10 cellular contexts compared by ENCODE assay signal in the genomic region with DNA sequence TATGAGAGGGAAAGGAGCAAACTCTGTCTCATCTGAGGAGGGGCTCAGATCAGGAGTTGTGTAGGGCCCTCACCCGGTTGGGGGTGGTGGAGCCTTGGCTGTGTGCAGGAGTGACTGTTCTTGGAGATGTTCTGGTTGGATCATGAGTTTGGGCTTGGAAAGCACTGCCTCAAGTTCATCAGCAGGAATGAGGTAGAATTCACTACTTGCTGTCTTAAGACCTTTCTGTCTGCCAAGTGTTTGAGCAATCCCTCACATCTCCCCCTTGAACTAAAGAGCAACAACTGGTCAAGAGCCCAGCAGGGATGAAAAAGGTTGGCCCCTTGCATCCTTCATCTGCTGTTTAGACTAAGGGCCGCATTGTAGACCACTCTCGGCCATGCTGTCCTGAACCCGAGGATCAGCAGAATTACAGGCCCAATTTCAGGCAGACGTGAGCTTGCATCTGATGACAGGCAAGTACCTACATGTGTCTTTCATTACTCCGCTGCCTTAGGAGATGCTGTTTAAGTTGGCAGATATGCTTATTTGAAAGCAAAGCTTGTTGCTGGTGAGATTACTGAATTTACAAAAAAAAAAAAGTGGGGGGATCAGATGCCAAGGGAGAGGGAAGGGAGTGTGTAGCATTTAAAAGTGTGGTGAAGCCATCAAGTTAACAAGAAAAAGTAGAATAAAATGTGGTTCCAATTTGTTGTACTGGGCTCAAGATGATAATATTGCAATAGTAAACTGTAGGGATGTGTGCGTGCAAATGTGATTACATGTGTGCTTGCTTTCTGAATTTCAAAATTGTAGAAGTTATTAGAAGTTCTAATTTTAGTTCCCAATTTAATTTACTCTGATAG. TPM values are rescaled to one million over a fixed set of nuclear protein-coding genes. Genes with fewer than 3 reads are reported as not detected.
DNase-seq lines count a peak whose midpoint lies in the region; ATAC-seq and TF ChIP-seq lines count a peak whose summit lies in the region.
"Had no signal": no experiment of that assay in that cellular context is flagged by ENCODE, and none has a peak within 500 bp of the region (broad histone marks: within the 10 kb centered on the region; RNA-seq: fewer than 3 reads in every experiment).

No MANE protein-coding gene starts in this region.

- H3K27me3 ChIP-seq in DND-41 (ENCODE audit: insufficient read depth, low read length, poor library complexity) (no peaks in the 10 kb centered on the region), gastroesophageal sphincter (no peaks in the 10 kb centered on the region)

- H3K4me1 ChIP-seq in DND-41 (ENCODE audit: insufficient read depth, low read length), result peaks cover 91% of the 10 kb centered on the region
- H3K4me1 ChIP-seq in gastroesophageal sphincter, result peaks cover 49 to 99% (median 53%) of the 10 kb centered on the region in 3 donors

- no peak overlapping the region for H2AFZ ChIP-seq in DND-41 (ENCODE audit: low read depth, low read length)

- no peak for TF ChIP-seq POLR2A in gastroesophageal sphincter (IDR thresholded peaks at IDR 0.05)

- POLR2A ChIA-PET in activated CD8-positive, alpha-beta T cell treated with anti-CD3 and anti-CD28 coated beads for 36 hours (lab: Charles Lee), result interaction anchor here (1.0 kb wide), 1 partner anchor 39 kb away, joined by 3 read pairs; no protein-coding TSS in a partner anchor

- no peak for TF ChIP-seq CTCF in DND-41 (IDR thresholded peaks at IDR 0.05; ENCODE audit: borderline replicate concordance, extremely low read depth, low read length, poor library complexity, severe bottlenecking)
- TF ChIP-seq CTCF in activated CD8-positive, alpha-beta T cell treated with anti-CD3 and anti-CD28 coated beads for 36 hours (IDR thresholded peaks at IDR 0.05), result no peak
- no peak for TF ChIP-seq CTCF in gastroesophageal sphincter (IDR thresholded peaks at IDR 0.05)

- CTCF ChIA-PET in activated CD8-positive, alpha-beta T cell treated with anti-CD3 and anti-CD28 coated beads for 36 hours (lab: Charles Lee), result interaction anchor here (0.7 to 5.5 kb wide), 20 partner anchors 9 to 1005 kb away, joined by 3 to 46 read pairs (median 6); a partner anchor contains a TSS

- H3K27ac ChIP-seq in DND-41 (ENCODE audit: low read length) (peak overlapping the region; percentile 81), gastroesophageal sphincter (peak overlapping the region; percentile 73 to 94 (median 79))

- no peaks in the 10 kb centered on the region; the same call in 1 of the 2 replicates for H3K36me3 ChIP-seq in DND-41 (ENCODE audit: insufficient read depth, low read length)
- no peaks in the 10 kb centered on the region for H3K36me3 ChIP-seq in gastroesophageal sphincter

- no peak overlapping the region for H3K4me3 Mint-ChIP-seq in activated CD8-positive, alpha-beta T cell treated with anti-CD3 and anti-CD28 coated beads for 36 hours

- peak overlapping the region; percentile 46 for H3K4me2 ChIP-seq in DND-41 (ENCODE audit: insufficient read depth, low read length)

- DNase-seq in DND-41 (no peak), renal cortical epithelial cell (ENCODE audit: low read depth) (peak; percentile 53), NCI-H524 (lab: John Stamatoyannopoulos, UW) (no peak)
- no peak for DNase-seq in activated CD8-positive, alpha-beta T cell treated with anti-CD3 and anti-CD28 coated beads for 36 hours
- DNase-seq in stimulated activated CD4-positive, alpha-beta T cell treated with anti-CD3 and anti-CD28 coated beads, Interleukin-4, amount 100 ng/mL, for 4 hours, result no peak
- DNase-seq: activated CD8-positive, alpha-beta memory T cell treated with anti-CD3 and anti-CD28 coated beads, Interleukin-2, amount 50 U/mL, for 48 hours had no signal

- H3K9me3 ChIP-seq in DND-41 (ENCODE audit: insufficient read depth, low read length, severe bottlenecking), result no peaks in the 10 kb centered on the region
- no peaks in the 10 kb centered on the region for H3K9me3 ChIP-seq in gastroesophageal sphincter

- peak overlapping the region; percentile 33 for H3K9ac ChIP-seq in DND-41 (ENCODE audit: low read depth, low read length)

- H3K9me3 Mint-ChIP-seq in activated CD8-positive, alpha-beta T cell treated with anti-CD3 and anti-CD28 coated beads for 36 hours, result no peaks in the 10 kb centered on the region

- H3K36me3 Mint-ChIP-seq in activated CD8-positive, alpha-beta T cell treated with anti-CD3 and anti-CD28 coated beads for 36 hours (ENCODE audit: low read depth), result peaks cover 5% of the 10 kb centered on the region

- peaks cover 81% of the 10 kb centered on the region for H3K4me1 Mint-ChIP-seq in activated CD8-positive, alpha-beta T cell treated with anti-CD3 and anti-CD28 coated beads for 36 hours (ENCODE audit: low read depth)

- H3K27ac Mint-ChIP-seq in activated CD8-positive, alpha-beta T cell treated with anti-CD3 and anti-CD28 coated beads for 36 hours, result peak overlapping the region; percentile 54

- TF ChIP-seq EP300 in gastroesophageal sphincter (IDR thresholded peaks at IDR 0.05), result no peak

- no peaks in the 10 kb centered on the region for H3K27me3 Mint-ChIP-seq in activated CD8-positive, alpha-beta T cell treated with anti-CD3 and anti-CD28 coated beads for 36 hours

- peaks cover 13% of the 10 kb centered on the region; the same call in 1 of the 2 replicates for H4K20me1 ChIP-seq in DND-41 (ENCODE audit: insufficient read depth, low read length)

- no peak for ATAC-seq in DND-41 (ENCODE audit: insufficient read depth, low read depth)
- ATAC-seq in activated CD8-positive, alpha-beta T cell treated with anti-CD3 and anti-CD28 coated beads for 36 hours, result peak; percentile 13
- ATAC-seq in gastroesophageal sphincter, result peak; percentile 82
- ATAC-seq in HG02870 (IDR thresholded peaks at IDR 0.05; ENCODE audit: unreplicated experiment), result no peak
- no peak for ATAC-seq in HG03565 (IDR thresholded peaks at IDR 0.05; ENCODE audit: unreplicated experiment)

- intact Hi-C loops in activated CD8-positive, alpha-beta T cell treated with anti-CD3 and anti-CD28 coated beads for 36 hours (cut with micrococcal nuclease), result loop anchor here (5.0 to 10.0 kb wide), 2 partner anchors 35 to 1007 kb away; a partner anchor contains a TSS

- H3K79me2 ChIP-seq in DND-41 (ENCODE audit: insufficient read depth, low read length), result peaks cover 90% of the 10 kb centered on the region

- H3K4me3 ChIP-seq in DND-41 (ENCODE audit: low read depth in 1 of 2, low read length in 2 of 2) (no peak overlapping the region), gastroesophageal sphincter (peak overlapping the region; percentile 30 to 32)
- H3K4me3 ChIP-seq: K562 had no signal

- 28 to 39% methylated on average over 3 to 5 of the region's 7 CpGs for WGBS in gastroesophageal sphincter (ENCODE audit: low coverage in 1 of 2), 2 donors

RNA-seq across cellular contexts. Expression of a gene that starts 36.5 kb away (rescaled TPM):
- total RNA-seq in activated CD8-positive, alpha-beta T cell treated with anti-CD3 and anti-CD28 coated beads for 36 hours, result 10 to 100 TPM; 55.4 to 57.6 TPM
- 100 to 1,000 TPM; 188 to 403 (median 312) TPM for total RNA-seq in gastroesophageal sphincter
- total RNA-seq in renal cortical epithelial cell, result 29.0 and 76.5 TPM in 2 replicates

Comparison
In these comparisons a context has a peak if more than half of its experiments do, and no peak if none do; other contexts are left out.
1. ATAC-seq: peak in activated CD8-positive, alpha-beta T cell treated with anti-CD3 and anti-CD28 coated beads for 36 hours (single experiment) and gastroesophageal sphincter (single experiment); none in DND-41 (single experiment), HG02870 (single experiment) and HG03565 (single experiment).
2. H3K4me3 ChIP-seq: peak in gastroesophageal sphincter (2 of 2); none in DND-41 (0 of 2).